Comparison of ENCODE assay signal across 24 cellular contexts in genomic region chr6:119758385-119758784, GRCh38.
"Had no signal": no experiment of that assay in that cellular context is flagged by ENCODE, and none has a peak within 500 bp of the region (broad histone marks: within the 10 kb centered on the region; RNA-seq: fewer than 3 reads in every experiment).

No MANE protein-coding gene starts in this region.

- H3K36me3 ChIP-seq: heart left ventricle, left ventricle myocardium inferior, neutrophil, right atrium auricular region, right lobe of liver, tibial nerve, vagina had no signal

- ATAC-seq: heart left ventricle; mucosa of descending colon; naive thymus-derived CD4-positive, alpha-beta T cell had no signal

- H3K27me3 ChIP-seq: heart left ventricle, neutrophil, right atrium auricular region, right lobe of liver, tibial nerve, vagina had no signal

- H2AFZ ChIP-seq: parathyroid adenoma had no signal

- H3K9me3 ChIP-seq: heart left ventricle, left ventricle myocardium inferior, mucosa of descending colon, neutrophil, right atrium auricular region, right lobe of liver, tibial nerve, vagina had no signal

- H3K79me2 ChIP-seq: parathyroid adenoma had no signal

- H3K27ac ChIP-seq: heart left ventricle, left ventricle myocardium inferior, neutrophil, parathyroid adenoma, right atrium auricular region, right lobe of liver, tibial nerve, vagina had no signal

- H3K4me3 ChIP-seq: heart left ventricle, left ventricle myocardium inferior, lung, mucosa of descending colon, right atrium auricular region, right lobe of liver, smooth muscle cell, tibial nerve, vagina had no signal

- H3K4me1 Mint-ChIP-seq: naive thymus-derived CD4-positive, alpha-beta T cell had no signal

- H3K9me3 Mint-ChIP-seq: naive thymus-derived CD4-positive, alpha-beta T cell; natural killer cell treated with Interleukin-12 subunit alpha and Interleukin-12 subunit beta and Interleukin-15 and Interleukin-18, amount 100 ng/mL, for 72 hours; stimulated activated naive CD8-positive, alpha-beta T cell treated with anti-CD3 and anti-CD28 coated beads, Interleukin-15, Interleukin-2, amounts not matched to agents 100 ng/mL and 50 ng/mL, for 24 hours; type B pancreatic cell had no signal

- H3K4me2 ChIP-seq: smooth muscle cell had no signal

- H3K27me3 Mint-ChIP-seq: progenitor cell of endocrine pancreas; stimulated activated naive CD8-positive, alpha-beta T cell treated with anti-CD3 and anti-CD28 coated beads, Interleukin-15, Interleukin-2, amounts not matched to agents 100 ng/mL and 50 ng/mL, for 24 hours had no signal

- H3K36me3 Mint-ChIP-seq: naive thymus-derived CD4-positive, alpha-beta T cell; natural killer cell treated with Interleukin-12 subunit alpha and Interleukin-12 subunit beta and Interleukin-15 and Interleukin-18, amount 100 ng/mL, for 72 hours; type B pancreatic cell had no signal

- H3K4me3 Mint-ChIP-seq: naive thymus-derived CD4-positive, alpha-beta T cell; natural killer cell treated with Interleukin-12 subunit alpha and Interleukin-12 subunit beta and Interleukin-15 and Interleukin-18, amount 100 ng/mL, for 72 hours; stimulated activated naive CD8-positive, alpha-beta T cell treated with anti-CD3 and anti-CD28 coated beads, Interleukin-15, Interleukin-2, amounts not matched to agents 100 ng/mL and 50 ng/mL, for 24 hours; type B pancreatic cell had no signal

- DNase-seq: glutamatergic neuron; heart left ventricle; islet precursor cell; left ventricle myocardium inferior; mesendoderm; midbrain; mucosa of descending colon; naive thymus-derived CD4-positive, alpha-beta T cell; occipital lobe; right lobe of liver; stimulated activated CD4-positive, alpha-beta T cell treated with anti-CD3 and anti-CD28 coated beads, Interleukin-1b, Interleukin-23, amount 100 ng/mL, for 48 hours; stimulated activated CD4-positive, alpha-beta T cell treated with anti-CD3 and anti-CD28 coated beads, Interleukin-4, amount 100 ng/mL, for 1 hour; substantia nigra had no signal

- H3K9ac ChIP-seq: parathyroid adenoma had no signal

- H3K27ac Mint-ChIP-seq: naive thymus-derived CD4-positive, alpha-beta T cell; natural killer cell treated with Interleukin-12 subunit alpha and Interleukin-12 subunit beta and Interleukin-15 and Interleukin-18, amount 100 ng/mL, for 72 hours; progenitor cell of endocrine pancreas; stimulated activated naive CD8-positive, alpha-beta T cell treated with anti-CD3 and anti-CD28 coated beads, Interleukin-15, Interleukin-2, amounts not matched to agents 100 ng/mL and 50 ng/mL, for 24 hours; type B pancreatic cell had no signal

- H3K4me1 ChIP-seq: heart left ventricle, left ventricle myocardium inferior, parathyroid adenoma, right atrium auricular region, right lobe of liver, tibial nerve, vagina had no signal
